25 cellular contexts compared by ENCODE assay signal in genomic region chr22:43878831-43879550, GRCh38. TPM values are rescaled to one million over a fixed set of nuclear protein-coding genes. Genes with fewer than 3 reads are reported as not detected.
"Had no signal": no experiment of that assay in that cellular context is flagged by ENCODE, and none has a peak within 500 bp of the region (broad histone marks: within the 10 kb centered on the region; RNA-seq: fewer than 3 reads in every experiment).

No MANE protein-coding gene starts in this region.

- H3K9me3 ChIP-seq: colonic mucosa, gastrocnemius medialis, lower lobe of right lung, tibial nerve had no signal

- H3K27ac ChIP-seq: colonic mucosa, dorsolateral prefrontal cortex, gastrocnemius medialis, lower lobe of right lung, neural progenitor cell, tibial nerve had no signal

- H3K27ac Mint-ChIP-seq: activated naive CD4-positive, alpha-beta T cell treated with anti-CD3 and anti-CD28 coated beads, Interleukin-2, amount 50 U/mL, for 72 hours; activated T-helper 1 cell treated with anti-CD3 and anti-CD28 coated beads, Interleukin-12 subunit alpha, Interleukin-12 subunit beta, Interleukin-2, Interleukin-4 antibody, amounts not matched to agents 30 ng/mL and 10 ng/mL and 1 ng/mL, durations not matched to agents 14 hours and 24 hours and 36 hours; natural killer cell; neural progenitor cell; T-cell had no signal

- H3K9me3 Mint-ChIP-seq: activated naive CD4-positive, alpha-beta T cell treated with anti-CD3 and anti-CD28 coated beads, Interleukin-2, amount 50 U/mL, for 72 hours; activated T-helper 1 cell treated with anti-CD3 and anti-CD28 coated beads, Interleukin-12 subunit alpha, Interleukin-12 subunit beta, Interleukin-2, Interleukin-4 antibody, amounts not matched to agents 30 ng/mL and 10 ng/mL and 1 ng/mL, durations not matched to agents 14 hours and 24 hours and 36 hours; natural killer cell; neural progenitor cell; T-cell had no signal

- H3K4me3 Mint-ChIP-seq: activated T-helper 1 cell treated with anti-CD3 and anti-CD28 coated beads, Interleukin-12 subunit alpha, Interleukin-12 subunit beta, Interleukin-2, Interleukin-4 antibody, amounts not matched to agents 30 ng/mL and 10 ng/mL and 1 ng/mL, durations not matched to agents 14 hours and 24 hours and 36 hours; natural killer cell; neural progenitor cell; T-cell had no signal

- DNase-seq: activated CD4-positive, alpha-beta T cell treated with anti-CD3 and anti-CD28 coated beads for 4 hours; activated CD4-positive, alpha-beta T cell treated with anti-CD3 and anti-CD28 coated beads, Interleukin-2, amount 50 U/mL, for 4 hours; activated effector memory CD4-positive, alpha-beta T cell treated with anti-CD3 and anti-CD28 coated beads, Interleukin-2, amount 50 U/mL, for 16 hours; activated T-cell treated with anti-CD3 and anti-CD28 coated beads, Interleukin-2, amount 50 U/mL, for 1 hour; colonic mucosa; effector memory CD4-positive, alpha-beta T cell; erythroblast; gastrocnemius medialis; glutamatergic neuron; lower lobe of right lung; mesenchymal stem cell; natural killer cell; stimulated activated naive CD4-positive, alpha-beta T cell; T-cell had no signal

- H3K4me3 ChIP-seq: colonic mucosa, dorsolateral prefrontal cortex, gastrocnemius medialis, lower lobe of right lung, neural progenitor cell, tibial nerve had no signal

- H3K36me3 Mint-ChIP-seq: activated naive CD4-positive, alpha-beta T cell treated with anti-CD3 and anti-CD28 coated beads, Interleukin-2, amount 50 U/mL, for 72 hours; natural killer cell; neural progenitor cell; T-cell had no signal

- H3K27me3 ChIP-seq: colonic mucosa, neural progenitor cell, tibial nerve had no signal

- H3K4me1 Mint-ChIP-seq: T-cell had no signal

- H3K4me1 ChIP-seq: colonic mucosa, gastrocnemius medialis, lower lobe of right lung, neural progenitor cell, tibial nerve had no signal

- H3K36me3 ChIP-seq: colonic mucosa, gastrocnemius medialis, lower lobe of right lung, neural progenitor cell, tibial nerve had no signal

RNA-seq across cellular contexts. Expression of gene PNPLA5, which starts 12.8 kb away (rescaled TPM):
- total RNA-seq: activated naive CD4-positive, alpha-beta T cell treated with anti-CD3 and anti-CD28 coated beads, Interleukin-2, amount 50 U/mL, for 72 hours; activated T-helper 1 cell treated with anti-CD3 and anti-CD28 coated beads, Interleukin-12 subunit alpha, Interleukin-12 subunit beta, Interleukin-2, Interleukin-4 antibody, amounts not matched to agents 30 ng/mL and 10 ng/mL and 1 ng/mL, durations not matched to agents 14 hours and 24 hours and 36 hours; bronchial epithelial cell; colonic mucosa; gastrocnemius medialis; kidney epithelial cell; lower lobe of right lung; mononuclear cell; natural killer cell; omental fat pad; T-cell; T-helper 2 cell treated with Interferon-gamma antibody and Interleukin-4, amounts not matched to agents 100 ng/mL and 5 ng/mL, for 36 hours; tibial nerve; urinary bladder had no signal
- polyA plus RNA-seq: urinary bladder had no signal

RNA-seq across cellular contexts. Expression of gene SULT4A1, which starts 16.7 kb away (rescaled TPM):
- total RNA-seq: activated T-helper 1 cell treated with anti-CD3 and anti-CD28 coated beads, Interleukin-12 subunit alpha, Interleukin-12 subunit beta, Interleukin-2, Interleukin-4 antibody, amounts not matched to agents 30 ng/mL and 10 ng/mL and 1 ng/mL, durations not matched to agents 14 hours and 24 hours and 36 hours; gastrocnemius medialis; lower lobe of right lung; mononuclear cell; natural killer cell; T-cell; T-helper 2 cell treated with Interferon-gamma antibody and Interleukin-4, amounts not matched to agents 100 ng/mL and 5 ng/mL, for 36 hours had no signal

RNA-seq across cellular contexts. Expression of gene PNPLA3, which starts 44.6 kb away (rescaled TPM):
- total RNA-seq: mononuclear cell had no signal
